7 cellular contexts compared by ENCODE assay signal in genomic region chr7:124263232-124263827, GRCh38.
DNase-seq lines count a peak whose midpoint lies in the region; ATAC-seq and TF ChIP-seq lines count a peak whose summit lies in the region.

No MANE protein-coding gene starts in this region.

- intact Hi-C loops in stomach (cut with DNase I; ENCODE audit: low total_unique reads) = no loop called here

- H3K27me3 ChIP-seq in mesendoderm (ENCODE audit: insufficient read depth, low read length, poor library complexity) (no peaks in the 10 kb centered on the region), stomach (no peaks in the 10 kb centered on the region)

- no peaks in the 10 kb centered on the region for H3K79me1 ChIP-seq in mesendoderm (ENCODE audit: low read length)

- ATAC-seq in GM19324 (IDR thresholded peaks at IDR 0.05; ENCODE audit: low FRiP score, unreplicated experiment) (peak; percentile 92), HG02852 (IDR thresholded peaks at IDR 0.05; ENCODE audit: unreplicated experiment) (peak; percentile 97)

- WGBS in mesendoderm (ENCODE audit: extremely low coverage, insufficient coverage, low lambda C conversion rate) = no CpG with 5 or more reads among the region's 4 CpGs
- WGBS in stomach, 5 donors = 76 to 83% (median 79%) methylated on average over 4 of the region's 4 CpGs

- no peak overlapping the region for H4K8ac ChIP-seq in mesendoderm (ENCODE audit: low read depth, low read length)

- no peak for TF ChIP-seq EP300 in stomach (IDR thresholded peaks at IDR 0.05)

- no peak overlapping the region for H2BK120ac ChIP-seq in mesendoderm (ENCODE audit: low read depth, low read length)

- H3K56ac ChIP-seq in mesendoderm (ENCODE audit: low read length) = peak overlapping the region; percentile 65

- TF ChIP-seq POLR2A in stomach (IDR thresholded peaks at IDR 0.05) = no peak

- H3K9me3 ChIP-seq in stomach = no peaks in the 10 kb centered on the region

- no peak overlapping the region for H2BK15ac ChIP-seq in mesendoderm (replicated peaks; ENCODE audit: low read depth)

- peak overlapping the region; percentile 98 for H2BK5ac ChIP-seq in mesendoderm (ENCODE audit: low read length)

- no peaks in the 10 kb centered on the region for H3K79me2 ChIP-seq in mesendoderm (ENCODE audit: control insufficient read depth, insufficient read depth, low read length)

- no peak overlapping the region for H3K4me2 ChIP-seq in mesendoderm (ENCODE audit: low read length)

- DNase-seq in NCI-H69 (lab: John Stamatoyannopoulos, UW) (peak; percentile 52), mesendoderm (peak; percentile 93), stomach (no peak), NCI-H1092 treated with DMSO at 0.1 percent for 48 hours (lab: John Stamatoyannopoulos, UW) (no peak)
- DNase-seq in effector CD8-positive, alpha-beta T cell (lab: John Stamatoyannopoulos, UW) = no peak

- no peaks in the 10 kb centered on the region for H3K36me3 ChIP-seq in mesendoderm (ENCODE audit: control insufficient read depth, insufficient read depth, low read length)
- no peaks in the 10 kb centered on the region for H3K36me3 ChIP-seq in stomach

- H4K5ac ChIP-seq in mesendoderm (ENCODE audit: low read length) = no peak overlapping the region

- no peak overlapping the region for H3K4me3 ChIP-seq in mesendoderm (ENCODE audit: low read length)
- no peak overlapping the region for H3K4me3 ChIP-seq in stomach

- peak overlapping the region; percentile 84 for H3K4ac ChIP-seq in mesendoderm (ENCODE audit: low read depth, low read length)

- no peak overlapping the region for H3K9ac ChIP-seq in mesendoderm (ENCODE audit: low read length)

- H3K27ac ChIP-seq in mesendoderm (ENCODE audit: low read depth, low read length) (no peak overlapping the region), stomach (no peak overlapping the region)

- no peak overlapping the region for H3K23ac ChIP-seq in mesendoderm (ENCODE audit: low read length)

- H3K4me1 ChIP-seq in mesendoderm (ENCODE audit: control insufficient read depth, low read depth, low read length) (peaks cover 14% of the 10 kb centered on the region), stomach (no peaks in the 10 kb centered on the region)

- H2AK5ac ChIP-seq in mesendoderm (ENCODE audit: low read length) = peak overlapping the region; percentile 32

- no peak for TF ChIP-seq CTCF in stomach (IDR thresholded peaks at IDR 0.05)

- peak overlapping the region; percentile 46 for H3K18ac ChIP-seq in mesendoderm (ENCODE audit: low read length)

Comparison
In these comparisons a context has a peak if more than half of its experiments do, and no peak if none do; other contexts are left out.
1. DNase-seq: peak in NCI-H69 (single experiment) and mesendoderm (single experiment); none in effector CD8-positive, alpha-beta T cell (single experiment), stomach (single experiment) and NCI-H1092 treated with DMSO at 0.1 percent for 48 hours (single experiment).